Comparison of ENCODE assay signal across 8 cellular contexts in the genomic region with DNA sequence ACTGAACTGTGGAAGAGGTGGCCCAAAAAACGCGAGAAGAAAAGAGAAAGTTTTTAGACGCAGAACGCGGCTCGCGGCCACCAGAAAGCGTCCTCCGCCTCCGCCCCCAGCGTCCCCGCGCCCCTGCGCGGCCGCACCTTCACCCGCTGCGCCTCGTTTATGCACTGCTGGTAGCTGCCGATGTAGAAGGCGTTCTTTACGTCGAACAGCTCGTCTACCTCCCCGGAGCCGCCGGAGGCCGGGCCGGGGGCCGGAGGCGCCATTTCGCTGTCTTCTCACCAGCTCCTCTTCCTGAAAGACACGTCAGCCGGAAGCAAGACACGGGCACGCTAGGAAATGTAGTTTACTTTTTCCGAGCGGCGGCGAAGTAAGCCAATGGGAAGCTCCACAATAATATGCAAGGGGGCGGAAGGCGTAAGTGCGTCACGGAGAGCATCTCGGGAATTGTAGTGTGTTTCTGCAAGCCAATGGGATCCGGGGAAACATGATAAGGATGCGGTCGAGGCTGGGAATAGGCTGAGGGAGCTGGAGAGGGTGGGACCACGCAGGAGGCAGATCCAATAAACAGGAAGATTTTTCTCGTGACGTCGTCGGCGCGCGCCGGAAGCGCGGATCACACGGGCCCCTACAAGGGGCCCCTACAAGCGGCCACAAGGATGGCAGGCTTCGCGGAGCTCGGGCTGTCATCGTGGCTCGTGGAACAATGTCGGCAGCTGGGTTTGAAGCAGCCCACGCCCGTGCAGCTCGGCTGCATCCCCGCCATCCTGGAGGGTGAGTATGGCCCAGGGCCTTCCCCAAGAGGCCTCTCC. TPM values are rescaled to one million over a fixed set of nuclear protein-coding genes. Genes with fewer than 3 reads are reported as not detected.
DNase-seq lines count a peak whose midpoint lies in the region; ATAC-seq and TF ChIP-seq lines count a peak whose summit lies in the region.

Gene COPE (minus strand): TSS at position 302 of the 809 bp plus-strand sequence. CDS start 39 bp downstream, at position 263.
A gene with protein sequence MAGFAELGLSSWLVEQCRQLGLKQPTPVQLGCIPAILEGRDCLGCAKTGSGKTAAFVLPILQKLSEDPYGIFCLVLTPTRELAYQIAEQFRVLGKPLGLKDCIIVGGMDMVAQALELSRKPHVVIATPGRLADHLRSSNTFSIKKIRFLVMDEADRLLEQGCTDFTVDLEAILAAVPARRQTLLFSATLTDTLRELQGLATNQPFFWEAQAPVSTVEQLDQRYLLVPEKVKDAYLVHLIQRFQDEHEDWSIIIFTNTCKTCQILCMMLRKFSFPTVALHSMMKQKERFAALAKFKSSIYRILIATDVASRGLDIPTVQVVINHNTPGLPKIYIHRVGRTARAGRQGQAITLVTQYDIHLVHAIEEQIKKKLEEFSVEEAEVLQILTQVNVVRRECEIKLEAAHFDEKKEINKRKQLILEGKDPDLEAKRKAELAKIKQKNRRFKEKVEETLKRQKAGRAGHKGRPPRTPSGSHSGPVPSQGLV (plus strand): TSS at position 630 of the 809 bp plus-strand sequence. CDS start 27 bp downstream, at position 657.

- H3F3A ChIP-seq in smooth muscle cell (ENCODE audit: low read depth), result no peaks in the 10 kb centered on the region

- no peaks in the 10 kb centered on the region for H3K9me3 Mint-ChIP-seq in WTC11

- no peaks in the 10 kb centered on the region for H3K9me3 ChIP-seq in smooth muscle cell (replicated peaks; ENCODE audit: low read depth)

- peak; percentile 99 for DNase-seq in AG04449 (ENCODE audit: low read depth, low spot score)
- DNase-seq in NCI-H226, result peak; percentile 99
- peak; percentile 97 for DNase-seq in WTC11 (ENCODE audit: low spot score)
- DNase-seq in cardiac fibroblast (ENCODE audit: low read depth in 2 of 2), result peak; percentile 100
- peak; percentile 100 for DNase-seq in iPS-NIHi7 (ENCODE audit: extremely low spot score)
- peak; percentile 85 for DNase-seq in smooth muscle cell (lab: John Stamatoyannopoulos, UW; ENCODE audit: unreplicated experiment)

- CTCF ChIA-PET in AG04449 (lab: Yijun Ruan, JAX) (interaction anchor here (0.5 to 1.8 kb wide), 7 partner anchors 9 to 348 kb away, joined by 3 to 6 read pairs (median 4); no protein-coding TSS in a partner anchor), WTC11 (lab: Charles Lee) (interaction anchor here (0.6 to 2.1 kb wide), 23 partner anchors 8 to 732 kb away, joined by 3 to 23 read pairs (median 5); partner anchors contain the start of genes CERS1 and GMIP)

- POLR2A ChIA-PET in AG04449 (lab: Yijun Ruan, JAX) (interaction anchor here (0.5 to 1.3 kb wide), 6 partner anchors 8 to 362 kb away, joined by 3 to 10 read pairs (median 4); partner anchors contain the start of gene KXD1), WTC11 (lab: Charles Lee) (interaction anchor here (0.6 to 1.9 kb wide), 7 partner anchors 9 to 108 kb away, joined by 3 to 9 read pairs (median 4); partner anchors contain the start of gene CERS1)

- H3K27me3 Mint-ChIP-seq in WTC11 (ENCODE audit: low read depth), result no peaks in the 10 kb centered on the region; the same call in 1 of the 2 replicates

- H2AFZ ChIP-seq in smooth muscle cell (ENCODE audit: low read depth), result peak within 1 kb of the TSS; percentile 92

- TF ChIP-seq CTCF in AG04449 (IDR thresholded peaks at IDR 0.05; ENCODE audit: insufficient read depth, low read length, missing control alignments) (no peak), WTC11 (IDR thresholded peaks at IDR 0.05) (no peak), cardiac fibroblast (IDR thresholded peaks at IDR 0.05; ENCODE audit: low read depth, low read length) (no peak), smooth muscle cell (IDR thresholded peaks at IDR 0.05; ENCODE audit: borderline replicate concordance, insufficient read depth, poor library complexity, severe bottlenecking) (no peak)

- H3K4me1 Mint-ChIP-seq in WTC11, result peaks cover 10% of the 10 kb centered on the region

- H3K9ac ChIP-seq in smooth muscle cell (ENCODE audit: low read depth), result peak within 1 kb of the TSS; percentile 100

- under 1% methylated on average over 70 of the region's 71 CpGs for WGBS in smooth muscle cell (ENCODE audit: low lambda C conversion rate)

- peak within 1 kb of the TSS; percentile 100 for H3K4me3 ChIP-seq in AG04449 (ENCODE audit: low read depth, low read length)
- peak within 1 kb of the TSS; percentile 90 to 99 for H3K4me3 ChIP-seq in cardiac fibroblast (replicated peaks in 1 of 2; ENCODE audit: low read depth in 2 of 2, low read length in 2 of 2)
- H3K4me3 ChIP-seq in smooth muscle cell, result peak within 1 kb of the TSS; percentile 100

- peaks cover 27% of the 10 kb centered on the region for H4K20me1 ChIP-seq in smooth muscle cell (ENCODE audit: low read depth)

- H3K27ac Mint-ChIP-seq in WTC11, result peak within 1 kb of the TSS; percentile 93

- ATAC-seq in GM18907 (IDR thresholded peaks at IDR 0.05; ENCODE audit: unreplicated experiment) (peak; percentile 90), HG03159 (IDR thresholded peaks at IDR 0.05; ENCODE audit: unreplicated experiment) (peak; percentile 89), WTC11 (peak; percentile 99)

- H3K27me3 ChIP-seq in smooth muscle cell (ENCODE audit: low read depth), result no peaks in the 10 kb centered on the region

- peak within 1 kb of the TSS; percentile 100 for H3K4me2 ChIP-seq in smooth muscle cell

- peak within 1 kb of the TSS; percentile 99 for H3K4me3 Mint-ChIP-seq in WTC11

- peaks cover 19% of the 10 kb centered on the region for H3K36me3 Mint-ChIP-seq in WTC11

- no peaks in the 10 kb centered on the region for H3K36me3 ChIP-seq in smooth muscle cell (ENCODE audit: low read depth)

- H3K79me2 ChIP-seq in smooth muscle cell (ENCODE audit: low read depth), result peaks cover 63% of the 10 kb centered on the region

- peak within 1 kb of the TSS; percentile 99 for H3K27ac ChIP-seq in smooth muscle cell (ENCODE audit: low read depth)

- peaks cover 7% of the 10 kb centered on the region for H3K4me1 ChIP-seq in smooth muscle cell (ENCODE audit: low read depth)

TF ChIP-seq in WTC11, 78 proteins besides CTCF, POLR2A, EP300 and RAD21 (continues in another document):
- TF ChIP-seq GABPB1 (CRISPR knock-in tag; IDR thresholded peaks at IDR 0.05) (peak; percentile 67), TEAD4 (CRISPR knock-in tag; IDR thresholded peaks at IDR 0.05) (no peak), NFE2L1 (CRISPR knock-in tag; IDR thresholded peaks at IDR 0.05) (no peak), JUN (CRISPR knock-in tag; IDR thresholded peaks at IDR 0.05) (no peak), ZNF416 (CRISPR knock-in tag; IDR thresholded peaks at IDR 0.05) (0 out of 2 replicates have a peak, but pooled peaks have one; percentile 50), ATF6 (CRISPR knock-in tag; IDR thresholded peaks at IDR 0.05) (no peak), USF2 (CRISPR knock-in tag; IDR thresholded peaks at IDR 0.05) (peak; percentile 65; the same call in 1 of the 2 replicates)

RNA-seq across cellular contexts. Expression of gene COPE, which starts in this region (rescaled TPM):
- total RNA-seq in WTC11 (2021) (224 to 240 TPM (median 228 TPM) in 3 replicates), smooth muscle cell (187 and 236 TPM in 2 replicates)
- polyA plus RNA-seq in smooth muscle cell, result 452 and 497 TPM in 2 replicates

RNA-seq across cellular contexts. Expression of the second gene that starts in this region (rescaled TPM):
- total RNA-seq in WTC11 (2021) (30.1 to 47.9 TPM (median 36.4 TPM) in 3 replicates), smooth muscle cell (36.1 and 55.3 TPM in 2 replicates)
- 39.6 and 57.9 TPM in 2 replicates for polyA plus RNA-seq in smooth muscle cell

Comparison
In these comparisons a context has a peak if more than half of its experiments do, and no peak if none do; other contexts are left out.
1. Peak in every context shown above with its lines: DNase-seq, ATAC-seq, H3K4me3 ChIP-seq and H3K27ac ChIP-seq.